Comparison of ENCODE assay signal across 8 cellular contexts in the genomic region with DNA sequence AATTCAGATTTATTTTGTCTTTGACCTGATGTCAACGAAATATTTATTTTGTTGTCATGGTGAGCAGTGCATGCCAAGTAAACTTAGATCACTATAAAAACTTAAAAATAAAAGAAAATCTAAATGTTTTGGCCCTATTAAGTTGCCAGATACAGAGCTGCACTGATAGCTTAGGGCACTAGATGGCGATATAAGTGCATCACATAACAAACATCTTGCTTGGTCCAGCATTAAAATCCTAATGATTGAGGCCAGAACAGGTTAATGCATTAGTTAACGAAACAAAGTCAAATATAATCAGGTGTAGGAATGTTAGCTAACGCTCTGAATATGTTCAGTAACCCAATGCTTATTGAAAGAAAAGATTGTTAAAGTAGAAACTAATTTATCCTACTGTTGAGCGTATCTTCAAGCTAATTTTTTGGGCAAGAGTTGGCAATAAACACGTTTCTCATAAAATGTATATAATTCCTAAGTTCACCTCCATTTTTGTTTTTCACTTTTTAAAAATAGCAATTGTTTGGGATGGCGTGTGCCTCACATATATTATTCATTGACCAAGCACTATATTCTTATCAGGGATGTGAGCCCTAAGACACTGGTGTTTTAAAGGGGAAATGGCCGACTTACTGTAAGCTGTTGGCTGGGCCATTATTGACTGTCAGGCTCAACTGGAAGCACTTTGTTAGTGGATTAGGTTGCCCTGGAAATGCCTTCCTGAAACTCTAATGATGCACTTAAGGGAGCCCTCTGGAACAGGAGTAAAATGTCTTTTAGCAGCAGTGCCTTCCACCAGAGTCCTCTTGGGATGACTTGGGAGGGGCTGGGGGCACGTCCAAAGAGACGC. TPM values are rescaled to one million over a fixed set of nuclear protein-coding genes. Genes with fewer than 3 reads are reported as not detected.
DNase-seq lines count a peak whose midpoint lies in the region; ATAC-seq, FAIRE-seq and TF ChIP-seq lines count a peak whose summit lies in the region.

No MANE protein-coding gene starts in this region.

- POLR2A ChIA-PET in AG04449 (lab: Yijun Ruan, JAX) = no interaction called here
- POLR2A ChIA-PET in GM10248 (lab: Yijun Ruan, JAX) = no interaction called here
- POLR2A ChIA-PET in HEK293T (lab: Yijun Ruan, JAX) = no interaction called here

- no peak for ATAC-seq in HG03521 (IDR thresholded peaks at IDR 0.05; ENCODE audit: unreplicated experiment)

- peak overlapping the region; percentile 67 for H3K4me3 Mint-ChIP-seq in mesothelial cell of epicardium

- FAIRE-seq in endometrium (lab: Jason Lieb, UNC) = peak; percentile 97

- H3K27ac Mint-ChIP-seq in mesothelial cell of epicardium = no peak overlapping the region

- CTCF ChIA-PET in AG04449 (lab: Yijun Ruan, JAX) (interaction anchor here (0.8 to 2.8 kb wide), 47 partner anchors 8 to 1927 kb away, joined by 3 to 62 read pairs (median 3); a partner anchor contains a TSS), GM10248 (lab: Yijun Ruan, JAX) (interaction anchor here (0.7 to 7.0 kb wide), 34 partner anchors 8 to 1932 kb away, joined by 3 to 81 read pairs (median 3); a partner anchor contains a TSS), HEK293T (lab: Yijun Ruan, JAX) (interaction anchor here (0.5 to 2.7 kb wide), 9 partner anchors 8 to 1034 kb away, joined by 3 to 19 read pairs (median 3); no protein-coding TSS in a partner anchor)

- no peaks in the 10 kb centered on the region for H3K9me3 Mint-ChIP-seq in mesothelial cell of epicardium

- DNase-seq in AG04449 (ENCODE audit: low read depth, low spot score) (no peak), GM10248 (ENCODE audit: extremely low spot score) (peak; percentile 33), HEK293T (ENCODE audit: extremely low spot score) (peak; percentile 32), NB4 (ENCODE audit: low read depth) (peak; percentile 66), SW 1271 (lab: John Stamatoyannopoulos, UW) (peak; percentile 49 to 71), mesothelial cell of epicardium (ENCODE audit: low spot score in 2 of 2, unreplicated experiment in 2 of 2) (peak in 1 of 2 experiments; percentile 49)

- TF ChIP-seq CTCF in AG04449 (IDR thresholded peaks at IDR 0.05; ENCODE audit: insufficient read depth, low read length, missing control alignments) = peak; percentile 63
- TF ChIP-seq CTCF in GM10248 (IDR thresholded peaks at IDR 0.05; ENCODE audit: control extremely low read depth, extremely low read depth, low read depth, missing control alignments) = peak; percentile 78
- TF ChIP-seq CTCF in NB4 (IDR thresholded peaks at IDR 0.05; ENCODE audit: low read depth, low read length) = peak; percentile 78
- TF ChIP-seq CTCF in mesothelial cell of epicardium (IDR thresholded peaks at IDR 0.05; ENCODE audit: unreplicated experiment) = peak; percentile 74

- peaks cover 30% of the 10 kb centered on the region for H3K27me3 Mint-ChIP-seq in mesothelial cell of epicardium (ENCODE audit: low read depth)

- no peak overlapping the region for H3K4me3 ChIP-seq in AG04449 (ENCODE audit: low read depth, low read length)
- no peak overlapping the region for H3K4me3 ChIP-seq in NB4 (ENCODE audit: low read depth, low read length)

- H3K36me3 Mint-ChIP-seq in mesothelial cell of epicardium = no peaks in the 10 kb centered on the region

- no peak for TF ChIP-seq POLR2A in NB4 (IDR thresholded peaks at IDR 0.05; ENCODE audit: extremely low read depth, insufficient read length)

- H3K4me1 Mint-ChIP-seq in mesothelial cell of epicardium = peaks cover 47% of the 10 kb centered on the region

TF ChIP-seq in HEK293T, 16 proteins besides CTCF, POLR2A, EP300 and RAD21:
- TF ChIP-seq NFRKB (IDR thresholded peaks at IDR 0.05) (no peak), LEF1 (IDR thresholded peaks at IDR 0.05; ENCODE audit: borderline replicate concordance) (no peak), SUZ12 (IDR thresholded peaks at IDR 0.05) (no peak), FOXA1 (IDR thresholded peaks at IDR 0.05) (no peak), SP1 (IDR thresholded peaks at IDR 0.05) (no peak), ARNT (IDR thresholded peaks at IDR 0.05) (no peak), FOXM1 (IDR thresholded peaks at IDR 0.05; ENCODE audit: borderline replicate concordance) (no peak), CTBP1 (IDR thresholded peaks at IDR 0.05; ENCODE audit: borderline replicate concordance) (no peak), HDGF (IDR thresholded peaks at IDR 0.05; ENCODE audit: borderline replicate concordance) (no peak), BHLHE40 (IDR thresholded peaks at IDR 0.05; ENCODE audit: borderline replicate concordance) (no peak), ELF4 (IDR thresholded peaks at IDR 0.05) (no peak), L3MBTL2 (conservative IDR thresholded peaks at IDR 0.05) (no peak), ZNF384 (IDR thresholded peaks at IDR 0.05) (no peak), FOXK2 (IDR thresholded peaks at IDR 0.05) (no peak), TARDBP (IDR thresholded peaks at IDR 0.05) (no peak)
- TF ChIP-seq, protein P1, sequence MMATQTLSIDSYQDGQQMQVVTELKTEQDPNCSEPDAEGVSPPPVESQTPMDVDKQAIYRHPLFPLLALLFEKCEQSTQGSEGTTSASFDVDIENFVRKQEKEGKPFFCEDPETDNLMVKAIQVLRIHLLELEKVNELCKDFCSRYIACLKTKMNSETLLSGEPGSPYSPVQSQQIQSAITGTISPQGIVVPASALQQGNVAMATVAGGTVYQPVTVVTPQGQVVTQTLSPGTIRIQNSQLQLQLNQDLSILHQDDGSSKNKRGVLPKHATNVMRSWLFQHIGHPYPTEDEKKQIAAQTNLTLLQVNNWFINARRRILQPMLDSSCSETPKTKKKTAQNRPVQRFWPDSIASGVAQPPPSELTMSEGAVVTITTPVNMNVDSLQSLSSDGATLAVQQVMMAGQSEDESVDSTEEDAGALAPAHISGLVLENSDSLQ (IDR thresholded peaks at IDR 0.05) = no peak
TF ChIP-seq in HEK293T: peak in this region for 0.

RNA-seq across cellular contexts. Expression of a gene that starts 33.3 kb away (rescaled TPM):
- total RNA-seq in mesothelial cell of epicardium = 3.9 to 4.8 TPM (median 4.5 TPM) in 3 replicates

RNA-seq across cellular contexts. Expression of a gene that starts 33.5 kb away (rescaled TPM):
- total RNA-seq in mesothelial cell of epicardium = 60.2 to 63.0 TPM (median 60.2 TPM) in 3 replicates
